Comparison of ENCODE assay signal across 8 cellular contexts in the genomic region with DNA sequence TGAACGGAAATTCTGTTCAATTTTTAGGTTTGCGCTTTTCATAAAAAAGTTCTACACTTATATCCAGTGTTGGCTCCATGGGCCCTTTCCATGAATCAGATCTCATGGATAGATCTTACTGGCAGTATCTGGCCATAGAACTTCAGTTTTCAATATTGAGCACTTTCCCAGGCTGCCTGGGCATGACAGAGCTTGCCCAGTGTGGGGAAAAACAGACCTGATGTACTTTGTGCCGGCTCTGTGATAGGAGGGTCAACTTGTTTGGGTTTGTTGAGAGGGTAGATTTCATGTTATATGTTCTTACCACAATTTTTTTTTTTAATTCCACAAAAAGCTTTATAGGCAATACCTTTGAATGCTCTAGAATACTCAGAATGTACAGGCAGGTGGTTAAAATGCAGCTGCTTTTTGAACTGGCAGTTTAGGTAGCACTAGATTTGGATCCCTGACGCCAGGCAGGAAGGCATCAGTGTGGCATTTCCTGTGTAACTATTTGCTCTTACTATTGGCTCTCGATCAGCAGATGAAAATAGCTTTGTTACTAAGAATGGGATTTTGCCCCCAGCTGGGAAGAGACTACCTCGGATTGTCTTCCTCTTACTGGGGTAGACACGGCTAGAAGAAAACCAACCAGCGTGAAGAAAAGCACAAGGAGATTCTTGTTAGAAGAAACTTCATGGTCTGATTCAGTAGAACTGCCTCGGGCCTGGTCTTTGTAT.
DNase-seq lines count a peak whose midpoint lies in the region; ATAC-seq and TF ChIP-seq lines count a peak whose summit lies in the region.

No MANE protein-coding gene starts in this region.

- DNase-seq in NCI-H69 (lab: John Stamatoyannopoulos, UW) (peak; percentile 94), kidney tubule cell (ENCODE audit: low spot score) (peak; percentile 14), vagina (ENCODE audit: extremely low spot score in 2 of 2) (no peak), sciatic nerve (ENCODE audit: low spot score) (no peak), trophoblast cell (no peak), D341Med (ENCODE audit: low spot score) (no peak)

- no peaks in the 10 kb centered on the region for H3K79me2 ChIP-seq in trophoblast cell (ENCODE audit: control insufficient read depth, insufficient read depth, low read length, poor library complexity)

- no CpG with 5 or more reads among the region's 9 CpGs for WGBS in trophoblast cell (ENCODE audit: extremely low coverage, insufficient coverage, insufficient read length)

- H3K4me2 ChIP-seq in trophoblast cell (ENCODE audit: low read length) = no peak overlapping the region

- H3K9me3 ChIP-seq in vagina (no peaks in the 10 kb centered on the region), trophoblast cell (ENCODE audit: insufficient read depth, low read depth, low read length) (no peaks in the 10 kb centered on the region)

- no peak overlapping the region for H3K14ac ChIP-seq in trophoblast cell (ENCODE audit: low read length)

- peak; percentile 58 for ATAC-seq in GM18868 (IDR thresholded peaks at IDR 0.05; ENCODE audit: unreplicated experiment)
- ATAC-seq in HG03342 (IDR thresholded peaks at IDR 0.05; ENCODE audit: unreplicated experiment) = peak; percentile 42
- no peak for ATAC-seq in sciatic nerve

- H4K8ac ChIP-seq in trophoblast cell (ENCODE audit: low read depth, low read length) = no peak overlapping the region

- no peaks in the 10 kb centered on the region for H3K27me3 ChIP-seq in vagina
- no peaks in the 10 kb centered on the region for H3K27me3 ChIP-seq in trophoblast cell (ENCODE audit: insufficient read depth, low read length)

- H2BK12ac ChIP-seq in trophoblast cell (ENCODE audit: low read length) = no peak overlapping the region

- no peak overlapping the region for H4K12ac ChIP-seq in trophoblast cell (ENCODE audit: low read depth, low read length)

- H3K27ac ChIP-seq in vagina (no peak overlapping the region), trophoblast cell (ENCODE audit: low read depth, low read length) (no peak overlapping the region)

- no peak overlapping the region for H2BK5ac ChIP-seq in trophoblast cell (ENCODE audit: low read depth, low read length, poor library complexity)

- TF ChIP-seq POLR2A in vagina (IDR thresholded peaks at IDR 0.05) = no peak

- H3K36me3 ChIP-seq in vagina = no peaks in the 10 kb centered on the region
- no peaks in the 10 kb centered on the region for H3K36me3 ChIP-seq in trophoblast cell (ENCODE audit: control insufficient read depth in 1 of 2, insufficient read depth in 2 of 2, low read length in 2 of 2)

- H3K4me1 ChIP-seq in vagina (no peaks in the 10 kb centered on the region), trophoblast cell (ENCODE audit: control insufficient read depth in 1 of 2, insufficient read depth in 2 of 2, low read length in 2 of 2) (peaks cover 3% of the 10 kb centered on the region in 2 experiments)

- TF ChIP-seq CTCF in vagina (IDR thresholded peaks at IDR 0.05) = no peak

- H3K9ac ChIP-seq in trophoblast cell (ENCODE audit: low read length) = no peak overlapping the region

- H3K18ac ChIP-seq in trophoblast cell (ENCODE audit: low read length) = no peak overlapping the region

- H2AK5ac ChIP-seq in trophoblast cell (ENCODE audit: low read length) = no peak overlapping the region

- H4K91ac ChIP-seq in trophoblast cell (ENCODE audit: low read depth, low read length) = no peak overlapping the region

- no peaks in the 10 kb centered on the region for H3K79me1 ChIP-seq in trophoblast cell (ENCODE audit: low read length)

- intact Hi-C loops in vagina (cut with DNase I) = no loop called here
- intact Hi-C loops in sciatic nerve (cut with DNase I) = no loop called here

- H3K4ac ChIP-seq in trophoblast cell (ENCODE audit: low read depth, low read length) = no peak overlapping the region

- H3K23ac ChIP-seq in trophoblast cell (ENCODE audit: low read length) = no peak overlapping the region

- no peak overlapping the region for H2BK120ac ChIP-seq in trophoblast cell (ENCODE audit: insufficient read depth, low read length, poor library complexity)

- H3K4me3 ChIP-seq in vagina (no peak overlapping the region), trophoblast cell (ENCODE audit: low read depth, low read length) (no peak overlapping the region)

- H2AFZ ChIP-seq in trophoblast cell (ENCODE audit: insufficient read depth, low read length, poor library complexity) = no peak overlapping the region

Comparison
In these comparisons a context has a peak if more than half of its experiments do, and no peak if none do; other contexts are left out.
1. DNase-seq: peak in NCI-H69 (single experiment) and kidney tubule cell (single experiment); none in vagina (0 of 2), sciatic nerve (single experiment), trophoblast cell (0 of 2) and D341Med (single experiment).